In the genomic region with DNA sequence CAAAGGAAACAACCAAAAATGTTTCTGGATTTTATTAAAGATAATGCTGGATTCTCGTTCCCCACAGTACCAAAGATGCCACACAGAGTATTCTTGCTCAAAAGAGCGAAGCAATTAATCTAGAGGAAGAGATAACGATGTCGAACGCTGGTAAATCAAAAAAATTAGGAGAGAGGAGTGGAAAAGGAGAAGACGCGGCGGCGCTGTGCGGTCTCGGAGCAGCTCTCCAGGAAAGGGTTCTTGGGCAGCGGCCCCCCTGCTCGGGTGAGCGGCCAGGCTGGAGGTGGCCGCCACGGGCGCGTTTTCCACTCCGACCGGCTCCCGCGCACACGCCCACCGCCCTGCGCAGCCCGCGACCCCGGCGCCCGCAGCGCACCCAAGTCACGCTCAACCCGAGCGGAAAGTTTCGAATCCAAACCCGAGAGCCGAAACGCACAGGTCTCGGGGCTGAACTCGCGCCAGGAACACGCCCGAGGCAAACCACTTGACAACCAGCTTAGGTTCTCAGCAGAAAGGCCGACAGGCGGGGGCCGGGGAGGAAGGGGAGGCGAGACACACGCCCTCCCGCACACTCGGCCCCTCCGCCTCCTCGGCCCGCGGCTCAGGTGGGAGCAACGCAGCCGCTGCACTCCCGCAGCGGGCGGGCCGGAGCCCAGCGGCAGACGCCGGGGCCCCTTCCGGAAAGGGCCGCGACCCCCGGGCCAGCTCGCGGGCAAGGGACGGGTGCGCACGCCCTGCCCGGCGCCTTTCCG, we compare ENCODE assay signal across 8 cellular contexts. TPM values are rescaled to one million over a fixed set of nuclear protein-coding genes. Genes with fewer than 3 reads are reported as not detected.
DNase-seq lines count a peak whose midpoint lies in the region; ATAC-seq lines count a peak whose summit lies in the region.

No MANE protein-coding gene starts in this region.

- H3K4me1 Mint-ChIP-seq in activated CD4-positive, alpha-beta memory T cell treated with anti-CD3 and anti-CD28 coated beads, Interleukin-2, amount 10 ng/mL, durations not matched to agents 7 days and 5 days = peaks cover 18% of the 10 kb centered on the region
- H3K4me1 Mint-ChIP-seq in effector memory CD8-positive, alpha-beta T cell (ENCODE audit: low read depth in 2 of 2) = peaks cover 19 to 31% of the 10 kb centered on the region in 2 donors
- peaks cover 22% of the 10 kb centered on the region for H3K4me1 Mint-ChIP-seq in memory B cell

- ATAC-seq in GM18499 (IDR thresholded peaks at IDR 0.05; ENCODE audit: insufficient read depth, unreplicated experiment) = peak; percentile 25
- peak; percentile 36 for ATAC-seq in HG02981 (IDR thresholded peaks at IDR 0.05; ENCODE audit: unreplicated experiment)
- peak; percentile 68 for ATAC-seq in effector memory CD8-positive, alpha-beta T cell (replicated peaks)
- peak; percentile 65 for ATAC-seq in memory B cell (ENCODE audit: low read depth)

- peak overlapping the region; percentile 78 for H3K4me3 Mint-ChIP-seq in activated CD4-positive, alpha-beta memory T cell treated with anti-CD3 and anti-CD28 coated beads, Interleukin-2, amount 10 ng/mL, durations not matched to agents 7 days and 5 days
- H3K4me3 Mint-ChIP-seq in effector memory CD8-positive, alpha-beta T cell = peak overlapping the region; percentile 68 to 90
- peak overlapping the region; percentile 94 for H3K4me3 Mint-ChIP-seq in memory B cell

- no peaks in the 10 kb centered on the region for H3K27me3 Mint-ChIP-seq in activated CD4-positive, alpha-beta memory T cell treated with anti-CD3 and anti-CD28 coated beads, Interleukin-2, amount 10 ng/mL, durations not matched to agents 7 days and 5 days
- no peaks in the 10 kb centered on the region for H3K27me3 Mint-ChIP-seq in effector memory CD8-positive, alpha-beta T cell
- no peaks in the 10 kb centered on the region for H3K27me3 Mint-ChIP-seq in memory B cell

- CTCF ChIA-PET in activated CD4-positive, alpha-beta memory T cell treated with anti-CD3 and anti-CD28 coated beads, Interleukin-2, amount 10 ng/mL, durations not matched to agents 7 days and 5 days (lab: Charles Lee) = interaction anchor here (1.4 to 2.4 kb wide), 2 partner anchors 35 to 144 kb away, joined by 3 to 19 read pairs; no protein-coding TSS in a partner anchor

- DNase-seq in A172 (ENCODE audit: low spot score) = peak; percentile 35
- DNase-seq in NCI-H226 = peak; percentile 58
- peak; percentile 60 for DNase-seq in activated CD4-positive, alpha-beta memory T cell treated with anti-CD3 and anti-CD28 coated beads, Interleukin-2, amount 10 ng/mL, durations not matched to agents 7 days and 5 days
- peak; percentile 41 to 48 (median 42) for DNase-seq in effector memory CD8-positive, alpha-beta T cell
- peak; percentile 36 to 45 for DNase-seq in memory B cell (ENCODE audit: low spot score in 2 of 2)
- DNase-seq in stimulated activated CD8-positive, alpha-beta memory T cell treated with anti-CD3 and anti-CD28 coated beads, Interleukin-15, amount 100 ng/mL, for 1 hour (ENCODE audit: low read depth) = peak; percentile 6

- H3K9me3 Mint-ChIP-seq in activated CD4-positive, alpha-beta memory T cell treated with anti-CD3 and anti-CD28 coated beads, Interleukin-2, amount 10 ng/mL, durations not matched to agents 7 days and 5 days = no peaks in the 10 kb centered on the region
- H3K9me3 Mint-ChIP-seq in effector memory CD8-positive, alpha-beta T cell = no peaks in the 10 kb centered on the region
- no peaks in the 10 kb centered on the region for H3K9me3 Mint-ChIP-seq in memory B cell

- peaks cover 7% of the 10 kb centered on the region for H3K36me3 Mint-ChIP-seq in activated CD4-positive, alpha-beta memory T cell treated with anti-CD3 and anti-CD28 coated beads, Interleukin-2, amount 10 ng/mL, durations not matched to agents 7 days and 5 days (ENCODE audit: low read depth)
- peaks cover 15% of the 10 kb centered on the region for H3K36me3 Mint-ChIP-seq in effector memory CD8-positive, alpha-beta T cell (ENCODE audit: insufficient read depth)
- peaks cover 8% of the 10 kb centered on the region for H3K36me3 Mint-ChIP-seq in memory B cell

- no peak overlapping the region for H3K27ac Mint-ChIP-seq in activated CD4-positive, alpha-beta memory T cell treated with anti-CD3 and anti-CD28 coated beads, Interleukin-2, amount 10 ng/mL, durations not matched to agents 7 days and 5 days
- H3K27ac Mint-ChIP-seq in effector memory CD8-positive, alpha-beta T cell = peak overlapping the region; percentile 62 to 94
- peak overlapping the region; percentile 81 for H3K27ac Mint-ChIP-seq in memory B cell

- POLR2A ChIA-PET in activated CD4-positive, alpha-beta memory T cell treated with anti-CD3 and anti-CD28 coated beads, Interleukin-2, amount 10 ng/mL, durations not matched to agents 7 days and 5 days (lab: Charles Lee) = interaction anchor here (0.7 to 2.7 kb wide), 15 partner anchors 9 to 378 kb away, joined by 3 to 38 read pairs (median 4); a partner anchor contains a TSS

RNA-seq across cellular contexts. Expression of a gene that starts 0.9 kb away (rescaled TPM):
- 64.5 and 65.4 TPM in 2 replicates for total RNA-seq in A172 (2014; rRNA removed; shearing (Covaris generic))
- 10 to 100 TPM; 42.9 to 45.0 TPM for total RNA-seq in activated CD4-positive, alpha-beta memory T cell treated with anti-CD3 and anti-CD28 coated beads, Interleukin-2, amount 10 ng/mL, durations not matched to agents 7 days and 5 days

Comparison
In these comparisons a context has a peak if more than half of its experiments do, and no peak if none do; other contexts are left out.
1. Peak in every context shown above with its lines: DNase-seq and ATAC-seq.
2. DNase-seq: peak in every context shown above with its lines; median percentile 60 in activated CD4-positive, alpha-beta memory T cell treated with anti-CD3 and anti-CD28 coated beads, Interleukin-2, amount 10 ng/mL, durations not matched to agents 7 days and 5 days; 58 in NCI-H226; 42 in effector memory CD8-positive, alpha-beta T cell; 40 in memory B cell; 35 in A172; 6 in stimulated activated CD8-positive, alpha-beta memory T cell treated with anti-CD3 and anti-CD28 coated beads, Interleukin-15, amount 100 ng/mL, for 1 hour.